Comparison of ENCODE assay signal across 8 cellular contexts in the genomic region with DNA sequence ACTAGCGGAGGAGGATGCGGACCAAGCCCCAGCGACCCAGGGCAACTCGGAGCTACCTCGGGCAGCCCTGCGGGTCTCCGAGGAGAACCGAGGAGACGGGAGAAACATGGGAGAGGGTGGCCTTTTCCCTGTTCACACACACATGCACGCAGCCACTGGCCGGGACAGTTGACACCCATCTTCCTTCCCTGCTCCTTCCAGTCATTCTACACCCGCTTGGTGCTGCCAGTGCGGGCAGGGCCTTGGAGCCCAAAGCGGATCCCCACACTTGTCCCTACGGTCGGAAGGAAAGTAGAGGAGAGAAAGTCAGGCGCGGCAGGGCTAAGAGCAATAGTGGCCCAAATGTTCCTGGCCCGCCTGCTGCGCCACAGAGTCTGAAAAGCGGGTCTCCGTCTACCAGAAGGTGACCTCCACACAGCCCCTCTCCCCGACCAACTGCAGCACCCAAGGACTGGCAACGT. TPM values are rescaled to one million over a fixed set of nuclear protein-coding genes. Genes with fewer than 3 reads are reported as not detected.
A peak's percentile ranks its signal among the peaks of the same experiment; 100 is the strongest.
DNase-seq lines count a peak whose midpoint lies in the region; ATAC-seq, FAIRE-seq and TF ChIP-seq lines count a peak whose summit lies in the region.

No MANE protein-coding gene starts in this region.

- H3K27ac ChIP-seq in BLaER1 treated with 17β-estradiol and CSF1 and Interleukin-3, amounts not matched to agents 10 nM and 100 nM = peak overlapping the region; percentile 45 to 96 (median 86)
- H3K27ac ChIP-seq in hepatocyte = peak overlapping the region; percentile 95
- H3K27ac ChIP-seq in small intestine (ENCODE audit: low read depth in 1 of 2, low read length in 1 of 2) = peak overlapping the region; percentile 92 to 95

- peaks cover 17% of the 10 kb centered on the region for H3K4me1 Mint-ChIP-seq in activated naive CD8-positive, alpha-beta T cell treated with anti-CD3 and anti-CD28 coated beads, Interleukin-2, amount 10 ng/mL, durations not matched to agents 7 days and 5 days

- H3K27me3 ChIP-seq in BLaER1 treated with 17β-estradiol and CSF1 and Interleukin-3, amounts not matched to agents 10 nM and 100 nM = no peaks in the 10 kb centered on the region
- no peaks in the 10 kb centered on the region for H3K27me3 ChIP-seq in hepatocyte
- H3K27me3 ChIP-seq in small intestine (ENCODE audit: control insufficient read depth in 2 of 2, insufficient read depth in 2 of 2, low read length in 2 of 2) = no peaks in the 10 kb centered on the region

- peaks cover 0 to 31% (median 23%) of the 10 kb centered on the region in 11 experiments; a peak in 18 of 22 replicates for H4K20me1 ChIP-seq in BLaER1 treated with 17β-estradiol and CSF1 and Interleukin-3, amounts not matched to agents 10 nM and 100 nM
- peaks cover 23% of the 10 kb centered on the region for H4K20me1 ChIP-seq in hepatocyte (ENCODE audit: insufficient read depth, poor library complexity, severe bottlenecking)

- peak overlapping the region; percentile 78 to 99 (median 95) for H3K4me2 ChIP-seq in BLaER1 treated with 17β-estradiol and CSF1 and Interleukin-3, amounts not matched to agents 10 nM and 100 nM
- peak overlapping the region; percentile 81 for H3K4me2 ChIP-seq in hepatocyte

- H3K27me3 Mint-ChIP-seq in activated naive CD8-positive, alpha-beta T cell treated with anti-CD3 and anti-CD28 coated beads, Interleukin-2, amount 10 ng/mL, durations not matched to agents 7 days and 5 days = peaks cover 33% of the 10 kb centered on the region

- H3K9me2 ChIP-seq in hepatocyte (replicated peaks; ENCODE audit: insufficient read depth) = no peaks in the 10 kb centered on the region

- peak; percentile 0 for ATAC-seq in HG03457 (IDR thresholded peaks at IDR 0.05; ENCODE audit: unreplicated experiment)
- ATAC-seq in activated naive CD8-positive, alpha-beta T cell treated with anti-CD3 and anti-CD28 coated beads, Interleukin-2, amount 10 ng/mL, durations not matched to agents 7 days and 5 days (ENCODE audit: low read depth) = no peak
- no peak for ATAC-seq in omental fat pad (ENCODE audit: low FRiP score)
- no peak for ATAC-seq in GM19455 (IDR thresholded peaks at IDR 0.05; ENCODE audit: unreplicated experiment)

- no peaks in the 10 kb centered on the region for H3K9me3 ChIP-seq in BLaER1 treated with 17β-estradiol and CSF1 and Interleukin-3, amounts not matched to agents 10 nM and 100 nM (replicated peaks in 1 of 11)
- H3K9me3 ChIP-seq in hepatocyte (ENCODE audit: low read depth) = no peaks in the 10 kb centered on the region
- no peaks in the 10 kb centered on the region for H3K9me3 ChIP-seq in small intestine (ENCODE audit: control insufficient read depth, low read depth)

- TF ChIP-seq CTCF in hepatocyte (IDR thresholded peaks at IDR 0.05; ENCODE audit: poor library complexity) (no peak), omental fat pad (IDR thresholded peaks at IDR 0.05) (no peak)

- 5% methylated on average over 24 of the region's 24 CpGs for WGBS in hepatocyte (ENCODE audit: low lambda C conversion rate, missing lambda C conversion rate)
- 5 to 8% (median 7%) methylated on average over 23 to 24 of the region's 24 CpGs for WGBS in small intestine, 3 donors

- POLR2A ChIA-PET in activated naive CD8-positive, alpha-beta T cell treated with anti-CD3 and anti-CD28 coated beads, Interleukin-2, amount 10 ng/mL, durations not matched to agents 7 days and 5 days (lab: Charles Lee) = interaction anchor here (1.2 to 2.7 kb wide), 4 partner anchors 21 to 70 kb away, joined by 3 to 26 read pairs (median 10); no protein-coding TSS in a partner anchor

- peaks cover 28% of the 10 kb centered on the region for H3K79me2 ChIP-seq in hepatocyte

- H3K9me3 Mint-ChIP-seq in activated naive CD8-positive, alpha-beta T cell treated with anti-CD3 and anti-CD28 coated beads, Interleukin-2, amount 10 ng/mL, durations not matched to agents 7 days and 5 days = no peaks in the 10 kb centered on the region

- peak overlapping the region; percentile 93 for H3K27ac Mint-ChIP-seq in activated naive CD8-positive, alpha-beta T cell treated with anti-CD3 and anti-CD28 coated beads, Interleukin-2, amount 10 ng/mL, durations not matched to agents 7 days and 5 days

- H3K36me3 Mint-ChIP-seq in activated naive CD8-positive, alpha-beta T cell treated with anti-CD3 and anti-CD28 coated beads, Interleukin-2, amount 10 ng/mL, durations not matched to agents 7 days and 5 days = peaks cover 2% of the 10 kb centered on the region

- peaks cover 29 to 38% (median 35%) of the 10 kb centered on the region in 10 experiments for H3K4me1 ChIP-seq in BLaER1 treated with 17β-estradiol and CSF1 and Interleukin-3, amounts not matched to agents 10 nM and 100 nM
- H3K4me1 ChIP-seq in hepatocyte (ENCODE audit: insufficient read depth) = peaks cover 11% of the 10 kb centered on the region
- peaks cover 1 to 7% of the 10 kb centered on the region in 2 donors for H3K4me1 ChIP-seq in small intestine (ENCODE audit: control insufficient read depth in 2 of 2, insufficient read depth in 1 of 2, low read depth in 1 of 2, low read length in 1 of 2)

- peak; percentile 70 for DNase-seq in activated naive CD8-positive, alpha-beta T cell treated with anti-CD3 and anti-CD28 coated beads, Interleukin-2, amount 10 ng/mL, durations not matched to agents 7 days and 5 days
- no peak for DNase-seq in hepatocyte (ENCODE audit: low spot score)
- peak; percentile 40 for DNase-seq in small intestine
- DNase-seq in omental fat pad (ENCODE audit: low spot score) = no peak
- DNase-seq in NOMO-1 (lab: John Stamatoyannopoulos, UW; ENCODE audit: unreplicated experiment in 2 of 2) = no peak

- H3K4me3 ChIP-seq in BLaER1 treated with 17β-estradiol and CSF1 and Interleukin-3, amounts not matched to agents 10 nM and 100 nM = peak overlapping the region; percentile 80 to 98 (median 88)
- H3K4me3 ChIP-seq in hepatocyte = peak overlapping the region; percentile 89
- H3K4me3 ChIP-seq in small intestine (ENCODE audit: low read depth in 1 of 2, low read length in 2 of 2) = peak overlapping the region; percentile 54 to 62

- H3K36me3 ChIP-seq in BLaER1 treated with 17β-estradiol and CSF1 and Interleukin-3, amounts not matched to agents 10 nM and 100 nM = no peaks in the 10 kb centered on the region
- H3K36me3 ChIP-seq in hepatocyte (replicated peaks; ENCODE audit: insufficient read depth, low read depth) = no peaks in the 10 kb centered on the region
- H3K36me3 ChIP-seq in small intestine (ENCODE audit: control insufficient read depth in 2 of 2, insufficient read depth in 2 of 2, low read length in 2 of 2) = no peaks in the 10 kb centered on the region

- H2AFZ ChIP-seq in hepatocyte = peak overlapping the region; percentile 86

- peak overlapping the region; percentile 95 for H3K4me3 Mint-ChIP-seq in activated naive CD8-positive, alpha-beta T cell treated with anti-CD3 and anti-CD28 coated beads, Interleukin-2, amount 10 ng/mL, durations not matched to agents 7 days and 5 days

- peak overlapping the region; percentile 76 to 96 (median 92) for H3K9ac ChIP-seq in BLaER1 treated with 17β-estradiol and CSF1 and Interleukin-3, amounts not matched to agents 10 nM and 100 nM

- no peak for FAIRE-seq in small intestine (lab: Jason Lieb, UNC)

RNA-seq across cellular contexts. Expression of gene PPP3CA, which starts 1.1 kb away (rescaled TPM):
- total RNA-seq in activated naive CD8-positive, alpha-beta T cell treated with anti-CD3 and anti-CD28 coated beads, Interleukin-2, amount 10 ng/mL, durations not matched to agents 7 days and 5 days = 10 to 100 TPM; 31.1 to 33.4 TPM
- total RNA-seq in hepatocyte (47.8 and 49.5 TPM in 2 replicates), omental fat pad (10 to 100 TPM; 29.8 to 56.6 (median 35.3) TPM)
- polyA plus RNA-seq in hepatocyte (12.9 and 15.6 TPM in 2 replicates), small intestine (10 to 100 TPM in 1 of 3 donors, 1 to 10 TPM in 2; 8.9 to 13.2 (median 9.2) TPM)

Comparison
In these comparisons a context has a peak if more than half of its experiments do, and no peak if none do; other contexts are left out.
1. DNase-seq: peak in activated naive CD8-positive, alpha-beta T cell treated with anti-CD3 and anti-CD28 coated beads, Interleukin-2, amount 10 ng/mL, durations not matched to agents 7 days and 5 days (single experiment) and small intestine (single experiment); none in hepatocyte (single experiment), omental fat pad (single experiment) and NOMO-1 (0 of 2).
2. Peak in every context shown above with its lines, with median percentiles within 50 percentile points of each other: H3K27ac ChIP-seq and H3K4me3 ChIP-seq.